ENCODE assay signal across 17 cellular contexts in the genomic region with DNA sequence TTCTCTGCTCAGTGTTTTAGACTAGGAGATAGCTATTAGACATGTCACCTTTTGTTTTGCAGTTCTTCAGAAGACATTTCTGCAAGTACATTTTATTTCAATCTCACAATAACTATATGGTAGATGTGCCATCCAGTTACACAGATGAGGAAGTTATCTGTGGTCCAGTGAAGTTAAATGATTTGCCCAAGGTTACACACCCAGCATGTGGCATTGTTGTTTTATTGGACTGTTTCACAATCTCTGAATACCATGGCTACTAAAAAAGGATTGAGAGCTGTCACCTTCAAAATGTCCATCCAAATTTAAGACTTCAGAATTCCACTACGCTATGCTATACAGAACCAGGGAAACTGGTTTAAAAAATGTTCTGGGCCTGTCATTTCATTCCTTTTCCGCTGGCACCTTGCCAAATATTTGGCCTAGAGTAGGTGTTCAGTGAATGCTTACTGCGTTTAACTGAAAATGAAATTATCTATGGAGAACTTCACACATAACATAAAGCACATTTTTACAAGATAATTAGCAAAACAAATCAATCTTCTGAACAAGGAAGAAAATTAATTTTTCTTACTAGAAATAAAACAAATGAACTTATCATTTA.
"Had no signal": no experiment of that assay in that cellular context is flagged by ENCODE, and none has a peak within 500 bp of the region (broad histone marks: within the 10 kb centered on the region; RNA-seq: fewer than 3 reads in every experiment).

No MANE protein-coding gene starts in this region.

- H3K27ac ChIP-seq: cardiac muscle cell, ovary, sigmoid colon, stomach, testis, VCaP had no signal

- H3K4me1 ChIP-seq: sigmoid colon, stomach, testis had no signal

- H3K9me3 ChIP-seq: ovary, sigmoid colon, stomach, testis had no signal

- H3K27ac Mint-ChIP-seq: activated T-helper 17 cell treated with anti-CD3 and anti-CD28 coated beads, Interleukin-2, amount 50 U/mL, for 72 hours had no signal

- ATAC-seq: activated T-helper 17 cell treated with anti-CD3 and anti-CD28 coated beads, Interleukin-2, amount 50 U/mL, for 72 hours; esophagus mucosa had no signal

- FAIRE-seq: endometrium had no signal

- H3K4me3 Mint-ChIP-seq: activated T-helper 17 cell treated with anti-CD3 and anti-CD28 coated beads, Interleukin-2, amount 50 U/mL, for 72 hours; neural crest cell had no signal

- DNase-seq: activated CD4-positive, alpha-beta T cell treated with anti-CD3 and anti-CD28 coated beads for 1 hour; activated CD4-positive, alpha-beta T cell treated with anti-CD3 and anti-CD28 coated beads, Interleukin-2, amount 50 U/mL, for 48 hours; activated naive CD4-positive, alpha-beta T cell treated with Interleukin-2 at 50 U/mL for 16 hours; aorta; midbrain; ovary; sigmoid colon; stimulated activated CD4-positive, alpha-beta T cell treated with anti-CD3 and anti-CD28 coated beads, Interleukin-2, amount 100 ng/mL, for 24 hours; stomach; T1000; testis had no signal

- H3K36me3 ChIP-seq: ovary had no signal

- H3K9me3 Mint-ChIP-seq: activated T-helper 17 cell treated with anti-CD3 and anti-CD28 coated beads, Interleukin-2, amount 50 U/mL, for 72 hours; neural crest cell had no signal

- H3K4me1 Mint-ChIP-seq: activated T-helper 17 cell treated with anti-CD3 and anti-CD28 coated beads, Interleukin-2, amount 50 U/mL, for 72 hours; neural crest cell had no signal

- H3K4me3 ChIP-seq: cardiac muscle cell, ovary, sigmoid colon, stomach, testis had no signal

- H3K27me3 ChIP-seq: cardiac muscle cell, ovary, sigmoid colon, stomach, testis had no signal

- H3K27me3 Mint-ChIP-seq: activated T-helper 17 cell treated with anti-CD3 and anti-CD28 coated beads, Interleukin-2, amount 50 U/mL, for 72 hours had no signal
